9 cellular contexts compared by ENCODE assay signal in genomic region chr5:141742866-141743651, GRCh38.
A peak's percentile ranks its signal among the peaks of the same experiment; 100 is the strongest.
DNase-seq lines count a peak whose midpoint lies in the region; ATAC-seq lines count a peak whose summit lies in the region.
"Had no signal": no experiment of that assay in that cellular context is flagged by ENCODE, and none has a peak within 500 bp of the region (broad histone marks: within the 10 kb centered on the region; RNA-seq: fewer than 3 reads in every experiment).

No MANE protein-coding gene starts in this region.

- peaks cover 23% of the 10 kb centered on the region for H3K27me3 Mint-ChIP-seq in activated CD4-positive, alpha-beta memory T cell treated with anti-CD3 and anti-CD28 coated beads, Interleukin-2, amount 10 ng/mL, durations not matched to agents 7 days and 5 days
- peaks cover 2 to 12% (median 4%) of the 10 kb centered on the region in 3 donors for H3K27me3 Mint-ChIP-seq in immature natural killer cell (ENCODE audit: low read depth in 3 of 3)

- in situ Hi-C loops in Caki2 (cut with HindIII; ENCODE audit: low pct_unique_long_range_greater_than_20kb, low sequenced_read_pairs): no loop called here

- H3K27ac Mint-ChIP-seq in activated CD4-positive, alpha-beta memory T cell treated with anti-CD3 and anti-CD28 coated beads, Interleukin-2, amount 10 ng/mL, durations not matched to agents 7 days and 5 days: no peak overlapping the region
- no peak overlapping the region for H3K27ac Mint-ChIP-seq in immature natural killer cell

- CTCF ChIA-PET in activated CD4-positive, alpha-beta memory T cell treated with anti-CD3 and anti-CD28 coated beads, Interleukin-2, amount 10 ng/mL, durations not matched to agents 7 days and 5 days (lab: Charles Lee): no interaction called here

- no peak for ATAC-seq in GM21526 (IDR thresholded peaks at IDR 0.05; ENCODE audit: low FRiP score, unreplicated experiment)
- ATAC-seq in HG02610 (IDR thresholded peaks at IDR 0.05; ENCODE audit: unreplicated experiment): no peak

- POLR2A ChIA-PET in activated CD4-positive, alpha-beta memory T cell treated with anti-CD3 and anti-CD28 coated beads, Interleukin-2, amount 10 ng/mL, durations not matched to agents 7 days and 5 days (lab: Charles Lee): no interaction called here

- no peak overlapping the region for H3K4me3 Mint-ChIP-seq in activated CD4-positive, alpha-beta memory T cell treated with anti-CD3 and anti-CD28 coated beads, Interleukin-2, amount 10 ng/mL, durations not matched to agents 7 days and 5 days
- H3K4me3 Mint-ChIP-seq in immature natural killer cell: no peak overlapping the region

- H3K9me3 Mint-ChIP-seq in activated CD4-positive, alpha-beta memory T cell treated with anti-CD3 and anti-CD28 coated beads, Interleukin-2, amount 10 ng/mL, durations not matched to agents 7 days and 5 days: no peaks in the 10 kb centered on the region
- no peaks in the 10 kb centered on the region for H3K9me3 Mint-ChIP-seq in immature natural killer cell

- peak; percentile 46 for DNase-seq in Caki2 (ENCODE audit: low read depth)
- DNase-seq in HT-29 (ENCODE audit: low spot score): peak; percentile 30
- peak; percentile 32 for DNase-seq in activated CD4-positive, alpha-beta memory T cell treated with anti-CD3 and anti-CD28 coated beads, Interleukin-2, amount 10 ng/mL, durations not matched to agents 7 days and 5 days
- DNase-seq in islet precursor cell: peak; percentile 84
- no peak for DNase-seq in DMS79 (lab: John Stamatoyannopoulos, UW)
- no peak for DNase-seq in immature natural killer cell
- DNase-seq: Peyer's patch had no signal

- H3K36me3 Mint-ChIP-seq in activated CD4-positive, alpha-beta memory T cell treated with anti-CD3 and anti-CD28 coated beads, Interleukin-2, amount 10 ng/mL, durations not matched to agents 7 days and 5 days (ENCODE audit: low read depth): no peaks in the 10 kb centered on the region
- H3K36me3 Mint-ChIP-seq in immature natural killer cell: no peaks in the 10 kb centered on the region

- no peaks in the 10 kb centered on the region for H3K4me1 Mint-ChIP-seq in activated CD4-positive, alpha-beta memory T cell treated with anti-CD3 and anti-CD28 coated beads, Interleukin-2, amount 10 ng/mL, durations not matched to agents 7 days and 5 days
- no peaks in the 10 kb centered on the region for H3K4me1 Mint-ChIP-seq in immature natural killer cell

Comparison
In these comparisons a context has a peak if more than half of its experiments do, and no peak if none do; other contexts are left out.
1. DNase-seq: peak in Caki2 (single experiment), HT-29 (single experiment), activated CD4-positive, alpha-beta memory T cell treated with anti-CD3 and anti-CD28 coated beads, Interleukin-2, amount 10 ng/mL, durations not matched to agents 7 days and 5 days (single experiment) and islet precursor cell (single experiment); none in DMS79 (single experiment) and immature natural killer cell (0 of 3).